ENCODE assay signal across 1 cellular context in the genomic region with DNA sequence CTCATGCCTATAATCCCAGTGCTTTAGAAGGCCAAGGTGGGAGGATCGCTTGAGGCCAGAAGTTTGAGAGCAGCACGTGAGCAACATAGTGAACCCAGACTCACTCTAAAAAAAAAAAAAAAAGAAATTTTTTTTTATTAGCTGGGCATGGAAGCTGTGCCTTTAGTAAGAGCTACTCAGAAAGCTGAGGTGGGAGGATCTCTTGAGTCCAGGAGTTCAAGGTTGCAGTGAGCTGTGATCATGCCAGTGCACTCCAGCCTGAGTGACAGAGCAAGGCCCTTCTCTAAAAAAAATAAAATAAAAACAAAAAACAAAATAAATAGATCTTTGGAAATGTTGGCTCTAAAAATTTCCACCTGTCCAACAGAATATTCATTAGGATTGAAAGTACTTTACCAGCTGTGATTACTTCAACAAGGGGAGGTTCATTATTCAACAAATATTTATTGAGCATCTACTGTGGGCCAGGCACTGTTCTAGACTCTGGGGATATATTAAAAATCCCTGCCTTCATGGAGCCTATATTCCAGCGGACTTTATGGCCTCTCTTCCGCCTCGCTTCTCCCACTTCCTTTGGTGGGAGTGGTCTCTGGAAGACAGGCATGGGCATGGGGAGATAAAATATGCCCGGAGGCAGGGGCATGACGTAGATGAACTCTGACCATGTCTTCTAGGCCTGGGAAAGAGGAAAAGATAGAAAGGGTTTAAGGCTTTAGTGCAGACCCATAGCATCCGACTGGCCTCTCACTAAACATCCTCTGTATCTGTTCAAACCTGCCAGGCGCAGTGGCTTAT.
TF ChIP-seq lines count a peak whose summit lies in the region.

No MANE protein-coding gene starts in this region.

TF ChIP-seq in HCT116, 20 proteins besides CTCF, POLR2A, EP300 and RAD21 (continued from another document):
- TF ChIP-seq, protein P1, sequence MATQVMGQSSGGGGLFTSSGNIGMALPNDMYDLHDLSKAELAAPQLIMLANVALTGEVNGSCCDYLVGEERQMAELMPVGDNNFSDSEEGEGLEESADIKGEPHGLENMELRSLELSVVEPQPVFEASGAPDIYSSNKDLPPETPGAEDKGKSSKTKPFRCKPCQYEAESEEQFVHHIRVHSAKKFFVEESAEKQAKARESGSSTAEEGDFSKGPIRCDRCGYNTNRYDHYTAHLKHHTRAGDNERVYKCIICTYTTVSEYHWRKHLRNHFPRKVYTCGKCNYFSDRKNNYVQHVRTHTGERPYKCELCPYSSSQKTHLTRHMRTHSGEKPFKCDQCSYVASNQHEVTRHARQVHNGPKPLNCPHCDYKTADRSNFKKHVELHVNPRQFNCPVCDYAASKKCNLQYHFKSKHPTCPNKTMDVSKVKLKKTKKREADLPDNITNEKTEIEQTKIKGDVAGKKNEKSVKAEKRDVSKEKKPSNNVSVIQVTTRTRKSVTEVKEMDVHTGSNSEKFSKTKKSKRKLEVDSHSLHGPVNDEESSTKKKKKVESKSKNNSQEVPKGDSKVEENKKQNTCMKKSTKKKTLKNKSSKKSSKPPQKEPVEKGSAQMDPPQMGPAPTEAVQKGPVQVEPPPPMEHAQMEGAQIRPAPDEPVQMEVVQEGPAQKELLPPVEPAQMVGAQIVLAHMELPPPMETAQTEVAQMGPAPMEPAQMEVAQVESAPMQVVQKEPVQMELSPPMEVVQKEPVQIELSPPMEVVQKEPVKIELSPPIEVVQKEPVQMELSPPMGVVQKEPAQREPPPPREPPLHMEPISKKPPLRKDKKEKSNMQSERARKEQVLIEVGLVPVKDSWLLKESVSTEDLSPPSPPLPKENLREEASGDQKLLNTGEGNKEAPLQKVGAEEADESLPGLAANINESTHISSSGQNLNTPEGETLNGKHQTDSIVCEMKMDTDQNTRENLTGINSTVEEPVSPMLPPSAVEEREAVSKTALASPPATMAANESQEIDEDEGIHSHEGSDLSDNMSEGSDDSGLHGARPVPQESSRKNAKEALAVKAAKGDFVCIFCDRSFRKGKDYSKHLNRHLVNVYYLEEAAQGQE (IDR thresholded peaks at IDR 0.05; ENCODE audit: low read depth): no peak
- TF ChIP-seq SP1 (IDR thresholded peaks at IDR 0.05; ENCODE audit: low read depth): no peak
